ENCODE assay signal across 24 cellular contexts in genomic region chr10:24915304-24915703, GRCh38. TPM values are rescaled to one million over a fixed set of nuclear protein-coding genes. Genes with fewer than 3 reads are reported as not detected.
A peak's percentile ranks its signal among the peaks of the same experiment; 100 is the strongest.
DNase-seq lines count a peak whose midpoint lies in the region; FAIRE-seq and TF ChIP-seq lines count a peak whose summit lies in the region.
"Had no signal": no experiment of that assay in that cellular context is flagged by ENCODE, and none has a peak within 500 bp of the region (broad histone marks: within the 10 kb centered on the region; RNA-seq: fewer than 3 reads in every experiment).

No MANE protein-coding gene starts in this region.

- peak overlapping the region; percentile 12 to 37 for H3K27ac ChIP-seq in coronary artery
- H3K27ac ChIP-seq: A549, GM23248 had no signal

- FAIRE-seq in GM19239 (lab: Jason Lieb, UNC), result peak; percentile 4
- FAIRE-seq: A549, GM12878, GM18507, H1 had no signal

- no peak overlapping the region for H3K4me3 ChIP-seq in coronary artery
- H3K4me3 ChIP-seq: A549; BLaER1 treated with 17β-estradiol and CSF1 and Interleukin-3, amounts not matched to agents 10 nM and 100 nM; GM12878; GM23248 had no signal

- in situ Hi-C loops in G401 (cut with HindIII; ENCODE audit: low sequenced_read_pairs), result no loop called here

- no peak for TF ChIP-seq CTCF in coronary artery (IDR thresholded peaks at IDR 0.05)

- DNase-seq in CD1c-positive myeloid dendritic cell (ENCODE audit: extremely low spot score) (peak; percentile 26), GM19239 (ENCODE audit: insufficient read length, low spot score) (no peak), coronary artery (ENCODE audit: low spot score) (no peak), epidermal melanocyte (ENCODE audit: insufficient read length, low spot score) (no peak), G401 (ENCODE audit: low spot score) (no peak), SHP77 treated with DMSO at 0.1 percent for 48 hours (lab: John Stamatoyannopoulos, UW) (no peak)
- DNase-seq: 8988T; ACHN; AML-193; BE2C; Caco-2; CD4-positive, CD25-positive, alpha-beta regulatory T cell; CD8-positive, alpha-beta T cell; DMS153; DND-41; GDM1; GM23248; H7; HCEC 1CT had no signal

RNA-seq across cellular contexts. Expression of gene PRTFDC1, which starts 37.1 kb away (rescaled TPM):
- total RNA-seq in G401 (2014; rRNA removed; shearing (Covaris generic)), result 32.6 and 46.6 TPM in 2 replicates
